ENCODE assay signal across 1 cellular context in genomic region chr20:48556956-48557355, GRCh38.
TF ChIP-seq lines count a peak whose summit lies in the region.

No MANE protein-coding gene starts in this region.

TF ChIP-seq in WTC11, 78 proteins besides CTCF, POLR2A, EP300 and RAD21 (continued from another document):
- TF ChIP-seq STAT6 (CRISPR knock-in tag; conservative IDR thresholded peaks at IDR 0.05; ENCODE audit: low read depth): no peak
- TF ChIP-seq ZNF671 (CRISPR knock-in tag; IDR thresholded peaks at IDR 0.05): no peak
- TF ChIP-seq CDX4 (CRISPR knock-in tag; IDR thresholded peaks at IDR 0.05; ENCODE audit: borderline replicate concordance): no peak
- TF ChIP-seq GTF2I (CRISPR knock-in tag; conservative IDR thresholded peaks at IDR 0.05): no peak
- TF ChIP-seq SP1 (CRISPR knock-in tag; conservative IDR thresholded peaks at IDR 0.05): no peak
- no peak for TF ChIP-seq JUN (CRISPR knock-in tag; IDR thresholded peaks at IDR 0.05)
- no peak for TF ChIP-seq USF2 (CRISPR knock-in tag; IDR thresholded peaks at IDR 0.05)
- TF ChIP-seq PRDM15 (CRISPR knock-in tag; IDR thresholded peaks at IDR 0.05): no peak
- TF ChIP-seq AFF4 (CRISPR knock-in tag; IDR thresholded peaks at IDR 0.05; ENCODE audit: borderline replicate concordance): no peak
- no peak for TF ChIP-seq ELF4 (CRISPR knock-in tag; IDR thresholded peaks at IDR 0.05; ENCODE audit: low read depth)
- TF ChIP-seq JAZF1 (CRISPR knock-in tag; IDR thresholded peaks at IDR 0.05): no peak
- TF ChIP-seq TCF7 (CRISPR knock-in tag; IDR thresholded peaks at IDR 0.05; ENCODE audit: low read depth): no peak
- TF ChIP-seq ESRRA (CRISPR knock-in tag; IDR thresholded peaks at IDR 0.05; ENCODE audit: borderline replicate concordance): no peak
